8 cellular contexts compared by ENCODE assay signal in genomic region chr13:25375727-25376358, GRCh38. TPM values are rescaled to one million over a fixed set of nuclear protein-coding genes. Genes with fewer than 3 reads are reported as not detected.
DNase-seq lines count a peak whose midpoint lies in the region; ATAC-seq and TF ChIP-seq lines count a peak whose summit lies in the region.

No MANE protein-coding gene starts in this region.

- H4K20me1 ChIP-seq in KMS-11 (ENCODE audit: insufficient read depth), result no peaks in the 10 kb centered on the region

- intact Hi-C loops in heart right ventricle (cut with DNase I), result loop anchor here in 5 of 10 donors (10.0 kb wide), 2 partner anchors 141 to 151 kb away; no protein-coding TSS in a partner anchor
- intact Hi-C loops in cardiac septum (cut with DNase I), result loop anchor here (5.0 kb wide), 1 partner anchor 144 kb away; no protein-coding TSS in a partner anchor

- WGBS in heart right ventricle, 2 donors, result 37 to 38% methylated on average over 9 of the region's 9 CpGs

- no peak overlapping the region for H3K4me3 ChIP-seq in heart right ventricle
- no peak overlapping the region for H3K4me3 ChIP-seq in KMS-11 (IDR thresholded peaks at IDR 0.05; ENCODE audit: insufficient read depth, low read depth, low read length)
- no peak overlapping the region for H3K4me3 ChIP-seq in SJCRH30

- H3K79me2 ChIP-seq in KMS-11 (ENCODE audit: insufficient read depth, low read depth), result no peaks in the 10 kb centered on the region

- H2AFZ ChIP-seq in KMS-11 (ENCODE audit: low read depth), result peak overlapping the region; percentile 47; the same call in 1 of the 2 replicates

- peak; percentile 15 to 70 (median 61) for TF ChIP-seq CTCF in heart right ventricle (IDR thresholded peaks at IDR 0.05)
- peak; percentile 72 for TF ChIP-seq CTCF in KMS-11 (conservative IDR thresholded peaks at IDR 0.05; ENCODE audit: low read depth, low read length)

- ATAC-seq in heart right ventricle (peak in 1 of 8 donors; percentile 34), HG03097 (IDR thresholded peaks at IDR 0.05; ENCODE audit: low FRiP score, unreplicated experiment) (no peak), GM18867 (IDR thresholded peaks at IDR 0.05; ENCODE audit: unreplicated experiment) (no peak)

- H3K9me3 ChIP-seq in heart right ventricle (no peaks in the 10 kb centered on the region), SJCRH30 (replicated peaks) (no peaks in the 10 kb centered on the region)

- DNase-seq in heart right ventricle (peak in 1 of 2 donors; percentile 13), cardiac septum (ENCODE audit: low spot score) (no peak), SJCRH30 (peak; percentile 26 to 79), dermis blood vessel endothelial cell (peak; percentile 68), myocyte (ENCODE audit: low read depth) (peak; percentile 63)

- H3K36me3 ChIP-seq in heart right ventricle, result no peaks in the 10 kb centered on the region
- H3K36me3 ChIP-seq in KMS-11 (ENCODE audit: insufficient read depth), result no peaks in the 10 kb centered on the region
- no peaks in the 10 kb centered on the region for H3K36me3 ChIP-seq in SJCRH30

- H3K27ac ChIP-seq in heart right ventricle, result no peak overlapping the region
- no peak overlapping the region for H3K27ac ChIP-seq in KMS-11
- no peak overlapping the region for H3K27ac ChIP-seq in SJCRH30

- no peak overlapping the region for H3K9ac ChIP-seq in KMS-11

- H3K4me1 ChIP-seq in heart right ventricle (peaks cover 0 to 12% (median 0%) of the 10 kb centered on the region in 9 donors), KMS-11 (ENCODE audit: low read depth, poor library complexity, severe bottlenecking) (no peaks in the 10 kb centered on the region), SJCRH30 (no peaks in the 10 kb centered on the region)

- H3K27me3 ChIP-seq in heart right ventricle (peaks cover 14 to 67% (median 49%) of the 10 kb centered on the region in 7 donors), KMS-11 (ENCODE audit: insufficient read depth, low read depth) (no peaks in the 10 kb centered on the region), SJCRH30 (peaks cover 4% of the 10 kb centered on the region; the same call in 1 of the 2 replicates)

- H3K4me2 ChIP-seq in KMS-11, result no peak overlapping the region

RNA-seq across cellular contexts. Expression of gene ATP8A2, which starts 4.1 kb away (rescaled TPM):
- total RNA-seq in heart right ventricle (under 1 TPM in 7 of 10 donors, not detected in 3; 0.05 to 0.18 (median 0.11) TPM), cardiac septum (0.08 TPM), dermis blood vessel endothelial cell (0.09 and 0.17 TPM in 2 replicates), myocyte (0.62 and 0.86 TPM in 2 replicates)
- polyA plus RNA-seq in heart right ventricle, result under 1 TPM; under 0.01 to 0.01 TPM
- 0.34 and 0.43 TPM in 2 replicates for total RNA-seq in SJCRH30 (2014; rRNA removed; shearing (Covaris generic))
- polyA plus RNA-seq in myocyte (2012), result 0.62 TPM
